Comparison of ENCODE assay signal across 8 cellular contexts in the genomic region with DNA sequence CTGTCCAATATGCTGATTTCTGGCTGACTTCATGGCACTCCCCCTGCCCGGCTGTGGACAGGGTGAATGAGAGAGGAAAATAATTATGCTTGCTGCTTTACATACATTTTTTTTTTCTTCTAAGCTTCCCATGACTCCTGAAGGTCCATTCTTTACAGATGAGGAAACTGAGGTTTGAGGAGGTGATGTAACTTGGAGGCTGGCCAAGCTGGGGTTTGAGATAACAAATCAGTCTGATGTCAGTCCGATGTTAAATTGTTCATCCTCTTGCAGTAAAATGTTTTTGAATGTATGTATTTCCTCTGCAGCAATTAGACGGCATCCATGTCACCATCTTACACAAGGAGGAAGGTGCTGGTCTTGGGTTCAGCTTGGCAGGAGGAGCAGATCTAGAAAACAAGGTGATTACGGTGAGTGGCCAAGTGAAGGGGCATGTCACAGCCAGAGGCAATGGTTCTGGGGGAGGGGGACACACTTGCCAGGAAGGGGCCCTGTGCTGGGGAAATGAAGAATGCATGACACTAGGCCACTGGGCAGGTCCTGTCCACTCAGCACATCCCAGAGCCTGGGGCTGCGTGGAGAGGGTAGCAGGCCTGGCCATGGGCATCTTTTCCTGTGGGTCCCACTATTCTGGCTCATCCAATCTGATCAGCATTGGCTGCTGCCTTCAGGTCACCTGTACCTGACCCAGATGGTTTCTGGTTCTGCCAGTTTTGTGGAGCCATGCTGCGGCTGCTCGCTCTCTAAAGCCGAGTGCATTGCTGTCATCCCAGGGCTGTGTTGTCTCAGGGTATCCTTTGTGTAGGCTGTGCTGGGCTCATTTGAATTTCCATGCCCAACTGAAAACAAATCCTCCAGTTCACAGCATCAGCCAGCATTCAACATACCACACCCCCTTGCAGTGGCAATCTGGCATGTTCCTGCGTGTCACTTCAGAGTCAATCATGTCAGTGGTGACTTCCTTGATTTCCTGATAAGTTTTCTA. TPM values are rescaled to one million over a fixed set of nuclear protein-coding genes. Genes with fewer than 3 reads are reported as not detected.
A peak's percentile ranks its signal among the peaks of the same experiment; 100 is the strongest.
DNase-seq lines count a peak whose midpoint lies in the region; ATAC-seq and TF ChIP-seq lines count a peak whose summit lies in the region.

No MANE protein-coding gene starts in this region.

- CTCF ChIA-PET in CD8-positive, alpha-beta memory T cell (lab: Charles Lee), result interaction anchor here (0.9 to 4.0 kb wide), 7 partner anchors 20 to 37 kb away, joined by 3 to 31 read pairs (median 3); partner anchors contain the start of gene STARD5
- CTCF ChIA-PET in naive thymus-derived CD4-positive, alpha-beta T cell (lab: Charles Lee), result interaction anchor here (0.7 to 16.1 kb wide), 4 partner anchors 17 to 97 kb away, joined by 3 to 128 read pairs (median 4); no protein-coding TSS in a partner anchor

- H3K36me3 Mint-ChIP-seq in CD8-positive, alpha-beta memory T cell, result peaks cover 56 to 100% (median 61%) of the 10 kb centered on the region in 3 donors
- peaks cover 3% of the 10 kb centered on the region for H3K36me3 Mint-ChIP-seq in chondrocyte (ENCODE audit: low read depth)
- peaks cover 44 to 92% (median 88%) of the 10 kb centered on the region in 5 donors for H3K36me3 Mint-ChIP-seq in naive thymus-derived CD4-positive, alpha-beta T cell

- peaks cover 90% of the 10 kb centered on the region for H3K36me3 ChIP-seq in CD8-positive, alpha-beta memory T cell (ENCODE audit: insufficient read depth, low read length)
- peaks cover 75 to 98% (median 82%) of the 10 kb centered on the region in 3 experiments for H3K36me3 ChIP-seq in naive thymus-derived CD4-positive, alpha-beta T cell (ENCODE audit: control insufficient read depth in 2 of 3, insufficient read depth in 3 of 3, low read length in 3 of 3)

- H3K4me1 Mint-ChIP-seq in CD8-positive, alpha-beta memory T cell, result peaks cover 69 to 80% (median 78%) of the 10 kb centered on the region in 3 donors
- peaks cover 14% of the 10 kb centered on the region for H3K4me1 Mint-ChIP-seq in chondrocyte (ENCODE audit: low read depth)
- peaks cover 49 to 81% (median 73%) of the 10 kb centered on the region in 7 donors for H3K4me1 Mint-ChIP-seq in naive thymus-derived CD4-positive, alpha-beta T cell

- DNase-seq in CD8-positive, alpha-beta memory T cell, result peak in 1 of 5 donors; percentile 62
- DNase-seq in MV-4-11 (lab: John Stamatoyannopoulos, UW), result peak; percentile 2
- DNase-seq in chondrocyte (ENCODE audit: low spot score), result no peak
- DNase-seq in naive thymus-derived CD4-positive, alpha-beta T cell, result peak in 7 of 9 donors; percentile 56 to 75 (median 67)
- DNase-seq in stimulated activated CD4-positive, alpha-beta T cell treated with anti-CD3 and anti-CD28 coated beads, Interleukin-2, amount 100 ng/mL, for 24 hours, result no peak
- DNase-seq in effector CD8-positive, alpha-beta T cell (lab: John Stamatoyannopoulos, UW), result no peak

- no peaks in the 10 kb centered on the region for H3K27me3 Mint-ChIP-seq in CD8-positive, alpha-beta memory T cell
- peaks cover 5% of the 10 kb centered on the region for H3K27me3 Mint-ChIP-seq in chondrocyte (ENCODE audit: low read depth)
- H3K27me3 Mint-ChIP-seq in naive thymus-derived CD4-positive, alpha-beta T cell, result no peaks in the 10 kb centered on the region

- no peaks in the 10 kb centered on the region for H3K9me3 ChIP-seq in CD8-positive, alpha-beta memory T cell (ENCODE audit: low read length)
- no peaks in the 10 kb centered on the region for H3K9me3 ChIP-seq in naive thymus-derived CD4-positive, alpha-beta T cell (ENCODE audit: control insufficient read depth in 2 of 3, low read length in 3 of 3)

- peak overlapping the region; percentile 85 for H3K4me3 ChIP-seq in CD8-positive, alpha-beta memory T cell (ENCODE audit: low read length)
- peak overlapping the region; percentile 74 for H3K4me3 ChIP-seq in naive thymus-derived CD4-positive, alpha-beta T cell (ENCODE audit: low read length)

- H3K9me3 Mint-ChIP-seq in CD8-positive, alpha-beta memory T cell, result no peaks in the 10 kb centered on the region
- no peaks in the 10 kb centered on the region for H3K9me3 Mint-ChIP-seq in chondrocyte (ENCODE audit: low read depth)
- H3K9me3 Mint-ChIP-seq in naive thymus-derived CD4-positive, alpha-beta T cell, result no peaks in the 10 kb centered on the region

- H3K27ac Mint-ChIP-seq in CD8-positive, alpha-beta memory T cell, result peak overlapping the region; percentile 90 to 100 (median 97)
- H3K27ac Mint-ChIP-seq in chondrocyte (ENCODE audit: unreplicated experiment), result peak overlapping the region; percentile 38
- H3K27ac Mint-ChIP-seq in naive thymus-derived CD4-positive, alpha-beta T cell, result peak overlapping the region; percentile 80 to 100 (median 96)

- intact Hi-C loops in naive thymus-derived CD4-positive, alpha-beta T cell (cut with micrococcal nuclease), result loop anchor here (1.0 kb wide), 3 partner anchors 7 to 28 kb away; no protein-coding TSS in a partner anchor

- ATAC-seq in naive thymus-derived CD4-positive, alpha-beta T cell, result peak; percentile 76
- ATAC-seq in HG03135 (IDR thresholded peaks at IDR 0.05; ENCODE audit: unreplicated experiment), result no peak
- ATAC-seq in GM18907 (IDR thresholded peaks at IDR 0.05; ENCODE audit: unreplicated experiment), result no peak

- H3K27me3 ChIP-seq in CD8-positive, alpha-beta memory T cell (ENCODE audit: insufficient read depth, low read length, poor library complexity, severe bottlenecking), result no peaks in the 10 kb centered on the region
- H3K27me3 ChIP-seq in naive thymus-derived CD4-positive, alpha-beta T cell (ENCODE audit: control insufficient read depth in 2 of 2, insufficient read depth in 2 of 2, low read length in 2 of 2), result no peaks in the 10 kb centered on the region

- POLR2A ChIA-PET in CD8-positive, alpha-beta memory T cell (lab: Charles Lee), result interaction anchor here (0.6 to 1.5 kb wide), 7 partner anchors 7 to 28 kb away, joined by 3 to 10 read pairs (median 4); partner anchors contain the start of gene STARD5
- POLR2A ChIA-PET in naive thymus-derived CD4-positive, alpha-beta T cell (lab: Charles Lee), result interaction anchor here (1.5 to 23.2 kb wide), 7 partner anchors 2 to 37 kb away, joined by 4 to 642 read pairs (median 480); partner anchors contain the start of gene STARD5

- H3K4me3 Mint-ChIP-seq in CD8-positive, alpha-beta memory T cell, result peak overlapping the region; percentile 96 to 100 (median 99)
- no peak overlapping the region for H3K4me3 Mint-ChIP-seq in chondrocyte (ENCODE audit: unreplicated experiment)
- peak overlapping the region; percentile 80 to 100 (median 98) for H3K4me3 Mint-ChIP-seq in naive thymus-derived CD4-positive, alpha-beta T cell

- TF ChIP-seq CTCF in chondrocyte (IDR thresholded peaks at IDR 0.05), result no peak

- peaks cover 69% of the 10 kb centered on the region for H3K4me1 ChIP-seq in CD8-positive, alpha-beta memory T cell (ENCODE audit: insufficient read depth, low read length)
- H3K4me1 ChIP-seq in naive thymus-derived CD4-positive, alpha-beta T cell (ENCODE audit: control insufficient read depth in 2 of 2, insufficient read depth in 2 of 2, low read length in 2 of 2), result peaks cover 46 to 59% of the 10 kb centered on the region in 2 donors

- H3K27ac ChIP-seq in CD8-positive, alpha-beta memory T cell (ENCODE audit: low read depth, low read length), result no peak overlapping the region
- peak overlapping the region; percentile 87 for H3K27ac ChIP-seq in naive thymus-derived CD4-positive, alpha-beta T cell (ENCODE audit: low read depth, low read length)

RNA-seq across cellular contexts. Expression of gene STARD5, which starts 20.4 kb away (rescaled TPM):
- total RNA-seq in CD8-positive, alpha-beta memory T cell, result 1 to 10 TPM; 4.4 to 5.8 TPM
- polyA plus RNA-seq in CD8-positive, alpha-beta memory T cell, result 2.6 TPM
- 2.6 to 5.3 TPM (median 5.0 TPM) in 3 replicates for total RNA-seq in chondrocyte
- 10 to 100 TPM in 3 of 5 experiments, 1 to 10 TPM in 2; 5.0 to 11.7 (median 10.1) TPM for total RNA-seq in naive thymus-derived CD4-positive, alpha-beta T cell
- polyA plus RNA-seq in naive thymus-derived CD4-positive, alpha-beta T cell, result 10 to 100 TPM in 1 of 2 donors, 1 to 10 TPM in 1; 5.2 to 13.5 TPM

Comparison
In these comparisons a context has a peak if more than half of its experiments do, and no peak if none do; other contexts are left out.
1. DNase-seq: peak in MV-4-11 (single experiment) and naive thymus-derived CD4-positive, alpha-beta T cell (7 of 9); none in chondrocyte (single experiment), stimulated activated CD4-positive, alpha-beta T cell treated with anti-CD3 and anti-CD28 coated beads, Interleukin-2, amount 100 ng/mL, for 24 hours (0 of 2) and effector CD8-positive, alpha-beta T cell (single experiment).
2. H3K27ac Mint-ChIP-seq: peak in every context shown above with its lines; median percentile 97 in CD8-positive, alpha-beta memory T cell; 96 in naive thymus-derived CD4-positive, alpha-beta T cell; 38 in chondrocyte.